Comparison of ENCODE assay signal across 8 cellular contexts in genomic region chr2:120312861-120313694, GRCh38. TPM values are rescaled to one million over a fixed set of nuclear protein-coding genes. Genes with fewer than 3 reads are reported as not detected.
DNase-seq lines count a peak whose midpoint lies in the region; ATAC-seq and TF ChIP-seq lines count a peak whose summit lies in the region.

No MANE protein-coding gene starts in this region.

- H3K9me3 ChIP-seq in endodermal cell (ENCODE audit: control insufficient read depth, low read length): no peaks in the 10 kb centered on the region

- H3K9me3 Mint-ChIP-seq in activated CD8-positive, alpha-beta memory T cell treated with anti-CD3 and anti-CD28 coated beads, Interleukin-2, amount 10 ng/mL, durations not matched to agents 7 days and 5 days (ENCODE audit: low read depth): no peaks in the 10 kb centered on the region
- H3K9me3 Mint-ChIP-seq in endodermal cell: no peaks in the 10 kb centered on the region

- peaks cover 6% of the 10 kb centered on the region for H3K4me1 ChIP-seq in endodermal cell (ENCODE audit: control insufficient read depth, insufficient read depth, low read length)

- H3K27me3 Mint-ChIP-seq in activated CD8-positive, alpha-beta memory T cell treated with anti-CD3 and anti-CD28 coated beads, Interleukin-2, amount 10 ng/mL, durations not matched to agents 7 days and 5 days: peaks cover 5% of the 10 kb centered on the region
- peaks cover 48% of the 10 kb centered on the region for H3K27me3 Mint-ChIP-seq in endodermal cell (ENCODE audit: insufficient read depth)

- WGBS in endodermal cell (ENCODE audit: insufficient coverage in 1 of 2, insufficient read length in 1 of 2), 2 experiments: 31 to 33% methylated on average over 22 to 37 of the region's 37 CpGs

- CTCF ChIA-PET in activated CD8-positive, alpha-beta memory T cell treated with anti-CD3 and anti-CD28 coated beads, Interleukin-2, amount 10 ng/mL, durations not matched to agents 7 days and 5 days (lab: Charles Lee): interaction anchor here (0.6 to 7.0 kb wide), 44 partner anchors 8 to 610 kb away, joined by 3 to 93 read pairs (median 6); partner anchors contain the start of genes PTPN4, RALB and TMEM185B

- peak overlapping the region; percentile 73 for H3K27ac Mint-ChIP-seq in activated CD8-positive, alpha-beta memory T cell treated with anti-CD3 and anti-CD28 coated beads, Interleukin-2, amount 10 ng/mL, durations not matched to agents 7 days and 5 days
- H3K27ac Mint-ChIP-seq in endodermal cell: no peak overlapping the region

- ATAC-seq in HG03520 (IDR thresholded peaks at IDR 0.05; ENCODE audit: unreplicated experiment): peak; percentile 33
- ATAC-seq in activated CD8-positive, alpha-beta memory T cell treated with anti-CD3 and anti-CD28 coated beads, Interleukin-2, amount 10 ng/mL, durations not matched to agents 7 days and 5 days: peak; percentile 85

- H3K36me3 Mint-ChIP-seq in activated CD8-positive, alpha-beta memory T cell treated with anti-CD3 and anti-CD28 coated beads, Interleukin-2, amount 10 ng/mL, durations not matched to agents 7 days and 5 days: no peaks in the 10 kb centered on the region
- no peaks in the 10 kb centered on the region for H3K36me3 Mint-ChIP-seq in endodermal cell (ENCODE audit: low read depth)

- H3K4me3 ChIP-seq in endodermal cell (ENCODE audit: low read length): no peak overlapping the region

- no peak overlapping the region for H3K9ac ChIP-seq in endodermal cell (ENCODE audit: extremely low read depth, low read length, poor library complexity, severe bottlenecking)

- peaks cover 31% of the 10 kb centered on the region for H3K4me1 Mint-ChIP-seq in activated CD8-positive, alpha-beta memory T cell treated with anti-CD3 and anti-CD28 coated beads, Interleukin-2, amount 10 ng/mL, durations not matched to agents 7 days and 5 days
- peaks cover 16% of the 10 kb centered on the region for H3K4me1 Mint-ChIP-seq in endodermal cell

- peak; percentile 57 to 87 for DNase-seq in NCI-H524 (lab: John Stamatoyannopoulos, UW)
- no peak for DNase-seq in NCI-H524 treated with DMSO at 0.1 percent for 48 hours (lab: John Stamatoyannopoulos, UW)
- DNase-seq in NOMO-1 (lab: John Stamatoyannopoulos, UW; ENCODE audit: unreplicated experiment in 2 of 2): peak; percentile 75 to 79
- DNase-seq in activated CD8-positive, alpha-beta memory T cell treated with anti-CD3 and anti-CD28 coated beads, Interleukin-2, amount 10 ng/mL, durations not matched to agents 7 days and 5 days: peak; percentile 84
- DNase-seq in endodermal cell: peak; percentile 93
- peak; percentile 93 for DNase-seq in mesenteric fat pad (ENCODE audit: low spot score)
- DNase-seq in stimulated activated CD8-positive, alpha-beta memory T cell treated with anti-CD3 and anti-CD28 coated beads, Interleukin-12 subunit alpha, Interleukin-12 subunit beta, amount 100 ng/mL, for 1 hour (ENCODE audit: low read depth): peak; percentile 51

- TF ChIP-seq CTCF in endodermal cell (conservative IDR thresholded peaks at IDR 0.05): peak; percentile 93

- H3K27ac ChIP-seq in endodermal cell (ENCODE audit: low read depth, low read length): no peak overlapping the region

- peak overlapping the region; percentile 74 for H3K4me3 Mint-ChIP-seq in activated CD8-positive, alpha-beta memory T cell treated with anti-CD3 and anti-CD28 coated beads, Interleukin-2, amount 10 ng/mL, durations not matched to agents 7 days and 5 days
- peak overlapping the region; percentile 46 for H3K4me3 Mint-ChIP-seq in endodermal cell

- no peaks in the 10 kb centered on the region for H3K27me3 ChIP-seq in endodermal cell (ENCODE audit: control insufficient read depth, insufficient read depth, low read length, poor library complexity, severe bottlenecking)

- no peaks in the 10 kb centered on the region for H3K36me3 ChIP-seq in endodermal cell (ENCODE audit: control insufficient read depth, insufficient read depth, low read length)

RNA-seq across cellular contexts. Expression of gene INHBB, which starts 32.9 kb away (rescaled TPM):
- total RNA-seq in activated CD8-positive, alpha-beta memory T cell treated with anti-CD3 and anti-CD28 coated beads, Interleukin-2, amount 10 ng/mL, durations not matched to agents 7 days and 5 days: not detected
- total RNA-seq in endodermal cell (not detected), mesenteric fat pad (54.8 TPM)
- 0.14 TPM for polyA plus RNA-seq in endodermal cell (2013, experiment 1 of 2)
- polyA plus RNA-seq in endodermal cell (2013, experiment 2 of 2): 0.17 TPM

Comparison
In these comparisons a context has a peak if more than half of its experiments do, and no peak if none do; other contexts are left out.
1. RNA of gene INHBB, which starts 32.9 kb away (total RNA-seq): 54.8 TPM in mesenteric fat pad (single experiment); not detected in activated CD8-positive, alpha-beta memory T cell treated with anti-CD3 and anti-CD28 coated beads, Interleukin-2, amount 10 ng/mL, durations not matched to agents 7 days and 5 days and not detected in endodermal cell; every median in the first group is over 10 times any median in the second.